In genomic region chr1:19824541-19824940, GRCh38 we compare ENCODE assay signal across 25 cellular contexts. TPM values are rescaled to one million over a fixed set of nuclear protein-coding genes. Genes with fewer than 3 reads are reported as not detected.
DNase-seq lines count a peak whose midpoint lies in the region; ATAC-seq and TF ChIP-seq lines count a peak whose summit lies in the region.
"Had no signal": no experiment of that assay in that cellular context is flagged by ENCODE, and none has a peak within 500 bp of the region (broad histone marks: within the 10 kb centered on the region; RNA-seq: fewer than 3 reads in every experiment).

No MANE protein-coding gene starts in this region.

- no peaks in the 10 kb centered on the region for H3K79me1 ChIP-seq in mesendoderm (ENCODE audit: low read length)

- TF ChIP-seq CTCF in AG10803 (conservative IDR thresholded peaks at IDR 0.05; ENCODE audit: low read length) = no peak

- no peak overlapping the region for H2BK15ac ChIP-seq in mesendoderm (replicated peaks; ENCODE audit: low read depth)

- no peaks in the 10 kb centered on the region for H3K36me3 ChIP-seq in mesendoderm (ENCODE audit: control insufficient read depth, insufficient read depth, low read length)

- H3K27ac ChIP-seq in mesendoderm (ENCODE audit: low read depth, low read length) = no peak overlapping the region
- H3K27ac ChIP-seq: HL-60 had no signal

- no peak overlapping the region for H3K56ac ChIP-seq in mesendoderm (ENCODE audit: low read length)

- H3K4me3 ChIP-seq in AG10803 (ENCODE audit: low read length) (no peak overlapping the region), mesendoderm (ENCODE audit: low read length) (no peak overlapping the region)

- no peak for ATAC-seq in GM21737 (IDR thresholded peaks at IDR 0.05; ENCODE audit: unreplicated experiment)

- H3K23ac ChIP-seq in mesendoderm (ENCODE audit: low read length) = no peak overlapping the region

- WGBS in mesendoderm (ENCODE audit: extremely low coverage, insufficient coverage, low lambda C conversion rate) = no CpG with 5 or more reads among the region's 4 CpGs

- no peaks in the 10 kb centered on the region for H3K27me3 ChIP-seq in mesendoderm (ENCODE audit: insufficient read depth, low read length, poor library complexity)

- H3K4ac ChIP-seq in mesendoderm (ENCODE audit: low read depth, low read length) = no peak overlapping the region

- no peaks in the 10 kb centered on the region for H3K79me2 ChIP-seq in mesendoderm (ENCODE audit: control insufficient read depth, insufficient read depth, low read length)

- H2AK5ac ChIP-seq in mesendoderm (ENCODE audit: low read length) = no peak overlapping the region

- H3K4me2 ChIP-seq in mesendoderm (ENCODE audit: low read length) = no peak overlapping the region

- H4K5ac ChIP-seq in mesendoderm (ENCODE audit: low read length) = no peak overlapping the region

- peaks cover 2% of the 10 kb centered on the region for H3K4me1 ChIP-seq in mesendoderm (ENCODE audit: control insufficient read depth, low read depth, low read length)

- H2BK5ac ChIP-seq in mesendoderm (ENCODE audit: low read length) = no peak overlapping the region

- no peak overlapping the region for H3K9ac ChIP-seq in mesendoderm (ENCODE audit: low read length)

- no peak overlapping the region for H2BK120ac ChIP-seq in mesendoderm (ENCODE audit: low read depth, low read length)

- DNase-seq in AG10803 (ENCODE audit: low read depth) (peak; percentile 37), HT1080 (ENCODE audit: low read depth) (peak; percentile 45), astrocyte of the hippocampus (ENCODE audit: low read depth, low spot score) (peak; percentile 13), mesendoderm (peak; percentile 36), activated T-cell treated with anti-CD3 and anti-CD28 coated beads for 4 hours (no peak), AG20443 (ENCODE audit: low spot score) (no peak)
- DNase-seq: activated CD4-positive, alpha-beta memory T cell treated with anti-CD3 and anti-CD28 coated beads for 36 hours; activated effector memory CD4-positive, alpha-beta T cell treated with anti-CD3 and anti-CD28 coated beads, Interleukin-2, amount 50 U/mL, for 16 hours; Calu3; DND-41; midbrain; NCI-H1105; NCI-H1930; NCI-H526 treated with DMSO at 0.1 percent for 48 hours; SHP77 treated with DMSO at 0.1 percent for 48 hours; stimulated activated CD4-positive, alpha-beta T cell treated with anti-CD3 and anti-CD28 coated beads, Interleukin-1b, Interleukin-23, amount 100 ng/mL, for 48 hours; stimulated activated CD8-positive, alpha-beta memory T cell treated with anti-CD3 and anti-CD28 coated beads, Interleukin-4, amount 100 ng/mL, for 48 hours; trophoblast cell had no signal

- no peak overlapping the region for H3K18ac ChIP-seq in mesendoderm (ENCODE audit: low read length)

- H4K8ac ChIP-seq in mesendoderm (ENCODE audit: low read depth, low read length) = no peak overlapping the region

RNA-seq across cellular contexts. Expression of gene RNF186, which starts 9.5 kb away (rescaled TPM):
- not detected in 2 replicates for total RNA-seq in HT1080 (2014; rRNA removed; shearing (Covaris generic))
- not detected in 2 replicates for polyA plus RNA-seq in HT1080 (2015; cell fraction: cytosol; rRNA removed)
- not detected in 2 replicates for polyA plus RNA-seq in HT1080 (2015; cell fraction: nucleus; rRNA removed)
- not detected for polyA plus RNA-seq in mesendoderm (2013, experiment 1 of 2)
- not detected for polyA plus RNA-seq in mesendoderm (2013, experiment 2 of 2)
- total RNA-seq: activated CD4-positive, alpha-beta memory T cell treated with anti-CD3 and anti-CD28 coated beads for 36 hours; Calu3; cerebellum; endothelial cell of umbilical vein; natural killer cell treated with Interleukin-12 subunit alpha and Interleukin-12 subunit beta and Interleukin-15 and Interleukin-18, amount 100 ng/mL, for 72 hours; osteocyte had no signal
- polyA plus RNA-seq: endothelial cell of umbilical vein, keratinocyte had no signal

RNA-seq across cellular contexts. Expression of gene TMCO4, which starts 24.8 kb away (rescaled TPM):
- total RNA-seq in HT1080 (2014; rRNA removed; shearing (Covaris generic)) = 13.1 and 18.9 TPM in 2 replicates
- polyA plus RNA-seq in HT1080 (2015; cell fraction: cytosol; rRNA removed) = 8.9 and 10.0 TPM in 2 replicates
- polyA plus RNA-seq in HT1080 (2015; cell fraction: nucleus; rRNA removed) = 11.9 and 12.6 TPM in 2 replicates
- 7.0 TPM for polyA plus RNA-seq in mesendoderm (2013, experiment 1 of 2)
- 8.0 TPM for polyA plus RNA-seq in mesendoderm (2013, experiment 2 of 2)

RNA-seq across cellular contexts. Expression of gene OTUD3, which starts 57.7 kb away (rescaled TPM):
- 3.3 and 3.6 TPM in 2 replicates for total RNA-seq in HT1080 (2014; rRNA removed; shearing (Covaris generic))
- 3.4 and 4.9 TPM in 2 replicates for polyA plus RNA-seq in HT1080 (2015; cell fraction: cytosol; rRNA removed)
- 14.6 and 15.8 TPM in 2 replicates for polyA plus RNA-seq in HT1080 (2015; cell fraction: nucleus; rRNA removed)
- 4.1 TPM for polyA plus RNA-seq in mesendoderm (2013, experiment 1 of 2)
- 3.8 TPM for polyA plus RNA-seq in mesendoderm (2013, experiment 2 of 2)

Comparison
In these comparisons a context has a peak if more than half of its experiments do, and no peak if none do; other contexts are left out.
1. DNase-seq: peak in AG10803 (single experiment), HT1080 (single experiment), astrocyte of the hippocampus (single experiment) and mesendoderm (single experiment); none in activated T-cell treated with anti-CD3 and anti-CD28 coated beads for 4 hours (single experiment) and AG20443 (single experiment).